In genomic region chr17:81396722-81397313, GRCh38 we compare ENCODE assay signal across 8 cellular contexts. TPM values are rescaled to one million over a fixed set of nuclear protein-coding genes. Genes with fewer than 3 reads are reported as not detected.
DNase-seq lines count a peak whose midpoint lies in the region; ATAC-seq and TF ChIP-seq lines count a peak whose summit lies in the region.

No MANE protein-coding gene starts in this region.

- H3K4me1 ChIP-seq in gastroesophageal sphincter, result peaks cover 8 to 50% (median 23%) of the 10 kb centered on the region in 3 donors
- peaks cover 19% of the 10 kb centered on the region for H3K4me1 ChIP-seq in ovary (ENCODE audit: insufficient read depth)

- peak; percentile 84 for DNase-seq in ELR (ENCODE audit: low read depth)
- DNase-seq in NCI-H146 treated with DMSO at 0.1 percent for 48 hours (lab: John Stamatoyannopoulos, UW; ENCODE audit: unreplicated experiment), result peak; percentile 51
- DNase-seq in activated T-cell treated with anti-CD3 and anti-CD28 coated beads, Interleukin-2, amount 50 U/mL, for 48 hours, result peak; percentile 56 to 63
- peak in 1 of 5 donors; percentile 67 for DNase-seq in ovary
- no peak for DNase-seq in GM20000 (ENCODE audit: low spot score)
- no peak for DNase-seq in NAMALWA (ENCODE audit: low spot score)
- no peak for DNase-seq in posterior vena cava (ENCODE audit: low spot score)

- H3K27me3 ChIP-seq in gastroesophageal sphincter (no peaks in the 10 kb centered on the region), ovary (no peaks in the 10 kb centered on the region)

- H3K36me3 ChIP-seq in gastroesophageal sphincter (no peaks in the 10 kb centered on the region), ovary (no peaks in the 10 kb centered on the region)

- peak overlapping the region; percentile 91 to 100 (median 98) for H3K27ac ChIP-seq in gastroesophageal sphincter
- H3K27ac ChIP-seq in ovary, result peak overlapping the region; percentile 87 to 94

- TF ChIP-seq CTCF in gastroesophageal sphincter (IDR thresholded peaks at IDR 0.05), result no peak
- no peak for TF ChIP-seq CTCF in ovary (IDR thresholded peaks at IDR 0.05)
- TF ChIP-seq CTCF in GM20000 (IDR thresholded peaks at IDR 0.05; ENCODE audit: extremely low read depth, missing control alignments), result no peak

- TF ChIP-seq POLR2A in gastroesophageal sphincter (IDR thresholded peaks at IDR 0.05) (no peak), ovary (IDR thresholded peaks at IDR 0.05) (no peak)

- TF ChIP-seq EP300 in gastroesophageal sphincter (IDR thresholded peaks at IDR 0.05), result no peak
- no peak for TF ChIP-seq EP300 in ovary (IDR thresholded peaks at IDR 0.05)

- 3% methylated on average over 9 of the region's 61 CpGs; no CpG with 5 or more reads in 1 of the 2 donors for WGBS in gastroesophageal sphincter (ENCODE audit: low coverage in 1 of 2), 2 donors
- WGBS in ovary, 3 donors, result 0 to 1% (median 1%) methylated on average over 45 to 61 of the region's 61 CpGs

- H3K9me3 ChIP-seq in gastroesophageal sphincter (no peaks in the 10 kb centered on the region), ovary (no peaks in the 10 kb centered on the region)

- peak overlapping the region; percentile 69 to 70 for H3K4me3 ChIP-seq in gastroesophageal sphincter
- H3K4me3 ChIP-seq in ovary, result peak overlapping the region; percentile 75

- intact Hi-C loops in ovary (cut with DNase I), result loop anchor here in 3 of 4 donors (2.0 to 10.0 kb wide), 4 partner anchors 102 to 140 kb away; partner anchors contain the start of genes ACTG1 (in 1 of the 3) and SLC38A10 (in 1 of the 3)
- intact Hi-C loops in posterior vena cava (cut with DNase I), result loop anchor here (2.0 to 10.0 kb wide), 3 partner anchors 102 to 142 kb away; partner anchors contain the start of gene SLC38A10 (in 1 of the 2)

- no peak for ATAC-seq in gastroesophageal sphincter

RNA-seq across cellular contexts. Expression of gene BAHCC1, which starts 1.6 kb away (rescaled TPM):
- total RNA-seq in gastroesophageal sphincter (10 to 100 TPM; 17.5 to 34.3 (median 19.5) TPM), ovary (10 to 100 TPM in 6 of 7 donors, 1 to 10 TPM in 1; 7.6 to 31.9 (median 24.2) TPM), posterior vena cava (10 to 100 TPM; 17.3 to 19.1 TPM)
- polyA plus RNA-seq in ovary, result 10 to 100 TPM in 1 of 2 donors, 1 to 10 TPM in 1; 1.9 to 16.0 TPM

Comparison
In these comparisons a context has a peak if more than half of its experiments do, and no peak if none do; other contexts are left out.
1. DNase-seq: peak in ELR (single experiment), NCI-H146 treated with DMSO at 0.1 percent for 48 hours (single experiment) and activated T-cell treated with anti-CD3 and anti-CD28 coated beads, Interleukin-2, amount 50 U/mL, for 48 hours (2 of 2); none in GM20000 (single experiment), NAMALWA (single experiment) and posterior vena cava (single experiment).